9 cellular contexts compared by ENCODE assay signal in genomic region chr16:11224096-11224893, GRCh38. TPM values are rescaled to one million over a fixed set of nuclear protein-coding genes. Genes with fewer than 3 reads are reported as not detected.
DNase-seq lines count a peak whose midpoint lies in the region; ATAC-seq, FAIRE-seq and TF ChIP-seq lines count a peak whose summit lies in the region.
"Had no signal": no experiment of that assay in that cellular context is flagged by ENCODE, and none has a peak within 500 bp of the region (broad histone marks: within the 10 kb centered on the region; RNA-seq: fewer than 3 reads in every experiment).

No MANE protein-coding gene starts in this region.

- no peak for FAIRE-seq in GM12891 (lab: Jason Lieb, UNC)

- no peak for TF ChIP-seq POLR2A in GM12891 (IDR thresholded peaks at IDR 0.05; ENCODE audit: low read depth, low read length)

- ATAC-seq in HG03159 (IDR thresholded peaks at IDR 0.05; ENCODE audit: unreplicated experiment) (peak; percentile 37), HG03135 (IDR thresholded peaks at IDR 0.05; ENCODE audit: unreplicated experiment) (no peak), HG02623 (IDR thresholded peaks at IDR 0.05; ENCODE audit: unreplicated experiment) (no peak)

- DNase-seq in GM12891 (ENCODE audit: insufficient read length, low spot score): peak; percentile 68
- DNase-seq in activated CD4-positive, CD25-positive, alpha-beta regulatory T cell treated with anti-CD3 and anti-CD28 coated beads, Interleukin-2, amount 50 U/mL, for 72 hours: peak; percentile 60
- peak; percentile 27 for DNase-seq in effector CD4-positive, alpha-beta T cell
- DNase-seq in posterior vena cava (ENCODE audit: low spot score): peak; percentile 93
- no peak for DNase-seq in GM19240 (ENCODE audit: insufficient read length, low spot score)

- intact Hi-C loops in posterior vena cava (cut with DNase I): no loop called here

TF ChIP-seq in GM12891, 5 proteins besides CTCF, POLR2A, EP300 and RAD21:
- no peak for TF ChIP-seq PAX5 (IDR thresholded peaks at IDR 0.05; ENCODE audit: insufficient read depth, low read length, severe bottlenecking)
- peak; percentile 38 for TF ChIP-seq SPI1 (IDR thresholded peaks at IDR 0.05; ENCODE audit: low read depth, low read length)
- no peak for TF ChIP-seq POU2F2 (IDR thresholded peaks at IDR 0.05; ENCODE audit: low read depth, low read length)
- TF ChIP-seq POLR2AphosphoS5 (IDR thresholded peaks at IDR 0.05; ENCODE audit: low read depth, low read length): no peak
- TF ChIP-seq TAF1 (IDR thresholded peaks at IDR 0.05; ENCODE audit: low read depth, low read length): no peak

RNA-seq across cellular contexts. Expression of gene SOCS1, which starts 31.7 kb away (rescaled TPM):
- 8.3 TPM for polyA plus RNA-seq in GM12891 (2012; ENCODE audit: low read depth, missing spikeins)
- 1 to 10 TPM; 7.5 to 7.7 TPM for total RNA-seq in posterior vena cava

RNA-seq across cellular contexts. Expression of gene TNP2, which starts 44.8 kb away (rescaled TPM):
- not detected for polyA plus RNA-seq in GM12891 (2012; ENCODE audit: low read depth, missing spikeins)
- total RNA-seq in posterior vena cava: not detected
- total RNA-seq: breast epithelium had no signal

RNA-seq across cellular contexts. Expression of gene PRM3, which starts 49.1 kb away (rescaled TPM):
- polyA plus RNA-seq in GM12891 (2012; ENCODE audit: low read depth, missing spikeins): not detected
- not detected for total RNA-seq in posterior vena cava
- total RNA-seq: breast epithelium had no signal

RNA-seq across cellular contexts. Expression of gene PRM2, which starts 52.0 kb away (rescaled TPM):
- not detected for polyA plus RNA-seq in GM12891 (2012; ENCODE audit: low read depth, missing spikeins)
- total RNA-seq in posterior vena cava: not detected
- total RNA-seq: breast epithelium had no signal

RNA-seq across cellular contexts. Expression of gene PRM1, which starts 56.8 kb away (rescaled TPM):
- polyA plus RNA-seq in GM12891 (2012; ENCODE audit: low read depth, missing spikeins): not detected
- not detected for total RNA-seq in posterior vena cava
- total RNA-seq: breast epithelium had no signal
